1 cellular context compared by ENCODE assay signal in the genomic region with DNA sequence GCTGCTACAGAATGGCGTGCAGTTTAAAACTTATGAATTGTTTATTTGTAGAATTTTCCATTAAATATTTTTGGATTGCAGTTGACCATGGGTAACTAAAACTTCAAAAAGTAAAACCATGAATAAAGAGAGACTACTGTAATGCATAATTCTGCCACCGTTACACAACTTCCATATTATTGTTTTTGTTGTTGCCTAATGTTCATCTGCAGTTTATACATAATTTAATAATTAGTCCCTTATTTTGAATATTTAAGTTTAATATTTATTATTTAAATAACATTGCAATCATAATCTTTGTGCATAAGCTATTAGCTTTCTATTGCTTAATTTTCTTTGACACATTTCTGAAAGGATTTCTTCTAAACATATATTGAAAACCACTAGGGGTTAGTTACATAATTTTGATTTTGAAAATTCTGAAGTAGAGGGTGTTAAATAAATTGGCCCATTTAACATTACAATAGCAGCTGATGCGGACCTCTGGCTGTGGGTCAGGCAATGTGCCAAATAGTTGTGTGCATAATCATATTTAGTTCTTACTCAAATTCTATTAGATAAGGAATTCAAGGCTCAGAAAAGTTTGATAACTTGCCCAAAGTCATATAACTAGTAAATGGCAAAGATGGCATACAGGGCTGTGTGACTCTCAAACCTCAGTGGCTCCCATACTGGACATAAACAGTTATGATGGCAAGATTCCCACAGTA.
TF ChIP-seq lines count a peak whose summit lies in the region.

No MANE protein-coding gene starts in this region.

TF ChIP-seq in HepG2, 621 proteins besides CTCF, POLR2A, EP300 and RAD21:
- no peak for TF ChIP-seq SMAD3 (CRISPR knock-in tag; IDR thresholded peaks at IDR 0.05)
- TF ChIP-seq ERF (CRISPR knock-in tag; IDR thresholded peaks at IDR 0.05) = 0 out of 2 replicates have a peak, but pooled peaks have one; percentile 22
